In genomic region chr3:169966086-169966950, GRCh38 we compare ENCODE assay signal across 1 cellular context.
TF ChIP-seq lines count a peak whose summit lies in the region.

SEC62 (plus strand) TSS chr3:169966807; CDS start chr3:169966823, 16 bp downstream.

TF ChIP-seq in HepG2, 621 proteins besides CTCF, POLR2A, EP300 and RAD21 (continued from another document and continues in another):
- TF ChIP-seq MBD4 (IDR thresholded peaks at IDR 0.05; ENCODE audit: borderline replicate concordance, low read length) (no peak), YEATS2 (CRISPR knock-in tag; IDR thresholded peaks at IDR 0.05; ENCODE audit: borderline replicate concordance) (peak; percentile 95), THYN1 (CRISPR knock-in tag; IDR thresholded peaks at IDR 0.05; ENCODE audit: borderline replicate concordance, low read depth) (no peak), ZNF780A (CRISPR knock-in tag; IDR thresholded peaks at IDR 0.05) (0 out of 2 replicates have a peak, but pooled peaks have one; percentile 19), BCL6 (CRISPR knock-in tag; IDR thresholded peaks at IDR 0.05) (peak; percentile 74), ZNF691 (CRISPR knock-in tag; IDR thresholded peaks at IDR 0.05; ENCODE audit: borderline replicate concordance, low read depth) (no peak), ZSCAN25 (CRISPR knock-in tag; IDR thresholded peaks at IDR 0.05) (no peak; the same call in 1 of the 2 replicates), ZNF747 (CRISPR knock-in tag; IDR thresholded peaks at IDR 0.05; ENCODE audit: borderline replicate concordance) (no peak), ZNF678 (CRISPR knock-in tag; IDR thresholded peaks at IDR 0.05) (no peak), GZF1 (CRISPR knock-in tag; IDR thresholded peaks at IDR 0.05) (no peak), GMEB1 (CRISPR knock-in tag; IDR thresholded peaks at IDR 0.05; ENCODE audit: borderline replicate concordance) (peak; percentile 66; the same call in 1 of the 2 replicates), ZNF569 (CRISPR knock-in tag; IDR thresholded peaks at IDR 0.05; ENCODE audit: borderline replicate concordance) (no peak), UBTF (CRISPR knock-in tag; IDR thresholded peaks at IDR 0.05) (peak; percentile 83; the same call in 1 of the 2 replicates), ZNF256 (CRISPR knock-in tag; conservative IDR thresholded peaks at IDR 0.05) (peak; percentile 7; the same call in 1 of the 2 replicates), ZNF337 (CRISPR knock-in tag; IDR thresholded peaks at IDR 0.05; ENCODE audit: borderline replicate concordance, low read depth) (peak; percentile 23; the same call in 1 of the 2 replicates), HMGXB3 (CRISPR knock-in tag; IDR thresholded peaks at IDR 0.05; ENCODE audit: borderline replicate concordance) (no peak), ZNF567 (CRISPR knock-in tag; IDR thresholded peaks at IDR 0.05; ENCODE audit: borderline replicate concordance) (no peak), LCORL (IDR thresholded peaks at IDR 0.05) (no peak), LCORL (CRISPR knock-in tag; IDR thresholded peaks at IDR 0.05) (no peak), NBN (conservative IDR thresholded peaks at IDR 0.05) (no peak), NFE2L2 (IDR thresholded peaks at IDR 0.05; ENCODE audit: low read length) (0 out of 2 replicates have a peak, but pooled peaks have one; percentile 9), TFE3 (CRISPR knock-in tag; IDR thresholded peaks at IDR 0.05) (no peak; the same call in 1 of the 2 replicates), PCBP1 (IDR thresholded peaks at IDR 0.05; ENCODE audit: borderline replicate concordance, low read depth, low read length) (no peak), ZNF382 (CRISPR knock-in tag; IDR thresholded peaks at IDR 0.05; ENCODE audit: borderline replicate concordance) (no peak), ZBTB25 (CRISPR knock-in tag; IDR thresholded peaks at IDR 0.05) (peak; percentile 92), ZC3H4 (CRISPR knock-in tag; IDR thresholded peaks at IDR 0.05; ENCODE audit: borderline replicate concordance) (no peak), SNAPC2 (CRISPR knock-in tag; IDR thresholded peaks at IDR 0.05) (peak; percentile 90; the same call in 1 of the 2 replicates), ARID3A (IDR thresholded peaks at IDR 0.05; ENCODE audit: low read depth, low read length) (no peak), SMAD1 (CRISPR knock-in tag; IDR thresholded peaks at IDR 0.05; ENCODE audit: borderline replicate concordance, low read depth) (peak; percentile 81; the same call in 1 of the 2 replicates), PAWR (CRISPR knock-in tag; IDR thresholded peaks at IDR 0.05; ENCODE audit: borderline replicate concordance) (no peak), MLX (CRISPR knock-in tag; IDR thresholded peaks at IDR 0.05) (0 out of 2 replicates have a peak, but pooled peaks have one; percentile 38), FOXM1 (CRISPR knock-in tag; IDR thresholded peaks at IDR 0.05) (no peak), ZNF883 (CRISPR knock-in tag; IDR thresholded peaks at IDR 0.05; ENCODE audit: not compliant biosample characterization) (no peak), ISL2 (CRISPR knock-in tag; IDR thresholded peaks at IDR 0.05) (no peak), ZNF577 (CRISPR knock-in tag; IDR thresholded peaks at IDR 0.05; ENCODE audit: borderline replicate concordance, low read depth) (no peak), NR3C1 (CRISPR knock-in tag; IDR thresholded peaks at IDR 0.05) (no peak), ZBTB10 (CRISPR knock-in tag; IDR thresholded peaks at IDR 0.05; ENCODE audit: borderline replicate concordance) (peak; percentile 85; the same call in 1 of the 2 replicates), ATF7 (IDR thresholded peaks at IDR 0.05) (no peak), ATF7 (CRISPR knock-in tag; IDR thresholded peaks at IDR 0.05) (no peak), ZFP36L1 (CRISPR knock-in tag; IDR thresholded peaks at IDR 0.05) (peak; percentile 51; the same call in 1 of the 2 replicates), ZNF674 (CRISPR knock-in tag; IDR thresholded peaks at IDR 0.05; ENCODE audit: low read depth) (peak; percentile 11; the same call in 1 of the 2 replicates), ZBTB3 (CRISPR knock-in tag; IDR thresholded peaks at IDR 0.05; ENCODE audit: borderline replicate concordance, low read depth) (no peak), GATA4 (IDR thresholded peaks at IDR 0.05; ENCODE audit: borderline replicate concordance, low read depth) (peak; percentile 67; the same call in 1 of the 2 replicates), SNRNP70 (IDR thresholded peaks at IDR 0.05; ENCODE audit: low read depth, low read length) (no peak), TOPORS (CRISPR knock-in tag; IDR thresholded peaks at IDR 0.05) (peak; percentile 73; the same call in 1 of the 2 replicates), NFE2L1 (CRISPR knock-in tag; IDR thresholded peaks at IDR 0.05; ENCODE audit: borderline replicate concordance) (no peak), RFX5 (IDR thresholded peaks at IDR 0.05; ENCODE audit: low read depth, low read length) (no peak), GABPA (IDR thresholded peaks at IDR 0.05; ENCODE audit: low read depth, low read length) (no peak), GABPA (CRISPR knock-in tag; IDR thresholded peaks at IDR 0.05; ENCODE audit: low read depth) (peak; percentile 49; the same call in 1 of the 2 replicates), EED (CRISPR knock-in tag; IDR thresholded peaks at IDR 0.05) (no peak), CC2D1A (CRISPR knock-in tag; IDR thresholded peaks at IDR 0.05) (no peak)
